In the genomic region with DNA sequence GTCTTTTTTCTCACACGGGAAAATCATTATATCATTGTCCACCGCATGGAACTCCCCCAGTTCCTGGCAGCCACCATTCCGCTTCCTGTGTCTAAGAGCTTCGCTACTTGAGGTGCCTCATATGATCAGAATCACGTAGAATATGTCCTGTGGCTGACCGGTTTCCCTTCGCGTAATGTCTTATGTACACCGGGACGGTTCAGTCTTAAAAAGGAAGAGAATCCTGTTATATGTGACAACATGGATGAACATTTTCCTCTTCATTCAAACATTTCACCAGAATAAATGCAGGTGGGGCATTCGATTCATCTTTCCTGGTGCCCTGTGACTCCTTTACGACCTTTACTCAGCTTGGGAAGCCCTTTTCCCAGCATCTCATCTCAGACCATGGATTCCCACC, we compare ENCODE assay signal across 18 cellular contexts.
DNase-seq lines count a peak whose midpoint lies in the region; ATAC-seq and TF ChIP-seq lines count a peak whose summit lies in the region.
"Had no signal": no experiment of that assay in that cellular context is flagged by ENCODE, and none has a peak within 500 bp of the region (broad histone marks: within the 10 kb centered on the region; RNA-seq: fewer than 3 reads in every experiment).

No MANE protein-coding gene starts in this region.

- TF ChIP-seq POLR2A in prostate gland (IDR thresholded peaks at IDR 0.05): no peak

- intact Hi-C loops in prostate gland (cut with DNase I): no loop called here
- intact Hi-C loops in left colon (cut with DNase I, micrococcal nuclease): no loop called here

- WGBS in prostate gland: 92% methylated on average over 12 of the region's 12 CpGs

- H3K36me3 ChIP-seq in prostate gland: no peaks in the 10 kb centered on the region
- H3K36me3 ChIP-seq: BLaER1 had no signal

- H3K9me3 ChIP-seq in prostate gland: no peaks in the 10 kb centered on the region
- H3K9me3 ChIP-seq: BLaER1 had no signal

- DNase-seq in DMS53 (lab: John Stamatoyannopoulos, UW): peak; percentile 22
- DNase-seq in DMS53 treated with DMSO at 0.1 percent for 48 hours (lab: John Stamatoyannopoulos, UW; ENCODE audit: unreplicated experiment): no peak
- DNase-seq in RPMI7951 (ENCODE audit: low read depth): peak; percentile 26
- peak; percentile 32 for DNase-seq in islet precursor cell
- peak; percentile 2 for DNase-seq in prostate gland (ENCODE audit: low spot score)
- no peak for DNase-seq in left colon
- DNase-seq in kidney glomerular epithelial cell (lab: John Stamatoyannopoulos, UW): no peak
- DNase-seq: AML-193; CD4-positive, alpha-beta memory T cell; DMS153; DND-41; EL; HFFc6 had no signal

- ATAC-seq in left colon: no peak
- ATAC-seq: A549, HCT116, HepG2 had no signal

- no peak overlapping the region for H3K4me3 ChIP-seq in prostate gland
- H3K4me3 ChIP-seq: A549, BLaER1 had no signal

- no peaks in the 10 kb centered on the region for H3K27me3 ChIP-seq in prostate gland (replicated peaks; ENCODE audit: insufficient read depth)
- H3K27me3 ChIP-seq: BLaER1 had no signal

- no peak overlapping the region for H3K27ac ChIP-seq in prostate gland
- H3K27ac ChIP-seq: 22Rv1, A549, BLaER1 had no signal

- no peak for TF ChIP-seq CTCF in prostate gland (IDR thresholded peaks at IDR 0.05)

- no peaks in the 10 kb centered on the region for H3K4me1 ChIP-seq in prostate gland (replicated peaks)
- H3K4me1 ChIP-seq: A549, BLaER1 had no signal

Comparison
In these comparisons a context has a peak if more than half of its experiments do, and no peak if none do; other contexts are left out.
1. DNase-seq: peak in DMS53 (single experiment), RPMI7951 (single experiment), islet precursor cell (single experiment) and prostate gland (single experiment); none in DMS53 treated with DMSO at 0.1 percent for 48 hours (single experiment), left colon (0 of 2) and kidney glomerular epithelial cell (single experiment).